ENCODE assay signal across 1 cellular context in genomic region chr16:31013292-31013691, GRCh38. TPM values are rescaled to one million over a fixed set of nuclear protein-coding genes. Genes with fewer than 3 reads are reported as not detected.
"Had no signal": no experiment of that assay in that cellular context is flagged by ENCODE, and none has a peak within 500 bp of the region (broad histone marks: within the 10 kb centered on the region; RNA-seq: fewer than 3 reads in every experiment).

No MANE protein-coding gene starts in this region.

RNA-seq across cellular contexts. Expression of gene HSD3B7, which starts 28.3 kb away (rescaled TPM):
- polyA plus RNA-seq: IgD-negative memory B cell had no signal
